ENCODE assay signal across 29 cellular contexts in genomic region chr11:2321311-2321683, GRCh38. TPM values are rescaled to one million over a fixed set of nuclear protein-coding genes. Genes with fewer than 3 reads are reported as not detected.
"Had no signal": no experiment of that assay in that cellular context is flagged by ENCODE, and none has a peak within 500 bp of the region (broad histone marks: within the 10 kb centered on the region; RNA-seq: fewer than 3 reads in every experiment).

No MANE protein-coding gene starts in this region.

- DNase-seq: cortex of kidney; effector memory CD8-positive, alpha-beta T cell; esophagus squamous epithelium; hypothalamus; immature natural killer cell; islet precursor cell; kidney glomerular epithelial cell; left colon; left ventricle myocardium superior; nucleus accumbens; ovary; psoas muscle; right cardiac atrium; stimulated activated CD4-positive, alpha-beta T cell treated with anti-CD3 and anti-CD28 coated beads, Interleukin-4, amount 100 ng/mL, for 4 hours; stimulated activated naive CD8-positive, alpha-beta T cell treated with anti-CD3 and anti-CD28 coated beads, Interleukin-15, Interleukin-2, amounts not matched to agents 100 U/mL and 50 U/mL, for 24 hours; substantia nigra; uterus had no signal

- H3K36me3 Mint-ChIP-seq: neural progenitor cell; stimulated activated memory B cell treated with anti-CD40 and anti-IgM and Interleukin-4, amounts not matched to agents 10 μg/mL and 1 μg/mL and 100 μg/mL, for 72 hours had no signal

- H3K4me1 Mint-ChIP-seq: memory B cell; stimulated activated memory B cell treated with anti-CD40 and anti-IgM and Interleukin-4, amounts not matched to agents 10 μg/mL and 1 μg/mL and 100 μg/mL, for 72 hours had no signal

- ATAC-seq: effector memory CD8-positive, alpha-beta T cell; left colon; left ventricle myocardium superior; psoas muscle; right cardiac atrium; stimulated activated memory B cell treated with anti-CD40 and anti-IgM and Interleukin-4, amounts not matched to agents 10 μg/mL and 1 μg/mL and 100 μg/mL, for 72 hours; stimulated activated naive CD8-positive, alpha-beta T cell treated with anti-CD3 and anti-CD28 coated beads, Interleukin-15, Interleukin-2, amounts not matched to agents 100 U/mL and 50 U/mL, for 24 hours; upper lobe of right lung had no signal

- H3K27me3 ChIP-seq: neural progenitor cell, ovary, tibial nerve, upper lobe of right lung, uterus had no signal

- H3K9me3 ChIP-seq: esophagus squamous epithelium, ovary, thoracic aorta, upper lobe of right lung, uterus had no signal

- H3K4me3 Mint-ChIP-seq: effector memory CD8-positive, alpha-beta T cell; immature natural killer cell; memory B cell; nephron; neural progenitor cell; stimulated activated memory B cell treated with anti-CD40 and anti-IgM and Interleukin-4, amounts not matched to agents 10 μg/mL and 1 μg/mL and 100 μg/mL, for 72 hours had no signal

- H3K4me3 ChIP-seq: esophagus squamous epithelium, lung, neural progenitor cell, ovary, psoas muscle, skin epidermis, spleen, thoracic aorta, tibial nerve, upper lobe of right lung, uterus had no signal

- H3K36me3 ChIP-seq: esophagus squamous epithelium, neural progenitor cell, ovary, spleen, thoracic aorta, upper lobe of right lung, uterus had no signal

- H3K9me3 Mint-ChIP-seq: effector memory CD8-positive, alpha-beta T cell had no signal

- H3K27ac ChIP-seq: esophagus squamous epithelium, neural progenitor cell, ovary, psoas muscle, skin epidermis, spleen, thoracic aorta, tibial nerve, upper lobe of right lung, uterus had no signal

- H3K4me1 ChIP-seq: neural progenitor cell, tibial nerve, upper lobe of right lung, uterus had no signal

- H3K27ac Mint-ChIP-seq: effector memory CD8-positive, alpha-beta T cell; immature natural killer cell; memory B cell; nephron; neural progenitor cell; stimulated activated memory B cell treated with anti-CD40 and anti-IgM and Interleukin-4, amounts not matched to agents 10 μg/mL and 1 μg/mL and 100 μg/mL, for 72 hours had no signal

RNA-seq across cellular contexts. Expression of gene TSPAN32, which starts 19.5 kb away (rescaled TPM):
- total RNA-seq: dermis microvascular lymphatic vessel endothelial cell, renal cortical epithelial cell had no signal

RNA-seq across cellular contexts. Expression of gene C11orf21, which starts 19.6 kb away (rescaled TPM):
- total RNA-seq: dermis microvascular lymphatic vessel endothelial cell had no signal

RNA-seq across cellular contexts. Expression of gene ASCL2, which starts 50.9 kb away (rescaled TPM):
- total RNA-seq: dermis microvascular lymphatic vessel endothelial cell, psoas muscle, renal cortical epithelial cell had no signal
